ENCODE assay signal across 9 cellular contexts in the genomic region with DNA sequence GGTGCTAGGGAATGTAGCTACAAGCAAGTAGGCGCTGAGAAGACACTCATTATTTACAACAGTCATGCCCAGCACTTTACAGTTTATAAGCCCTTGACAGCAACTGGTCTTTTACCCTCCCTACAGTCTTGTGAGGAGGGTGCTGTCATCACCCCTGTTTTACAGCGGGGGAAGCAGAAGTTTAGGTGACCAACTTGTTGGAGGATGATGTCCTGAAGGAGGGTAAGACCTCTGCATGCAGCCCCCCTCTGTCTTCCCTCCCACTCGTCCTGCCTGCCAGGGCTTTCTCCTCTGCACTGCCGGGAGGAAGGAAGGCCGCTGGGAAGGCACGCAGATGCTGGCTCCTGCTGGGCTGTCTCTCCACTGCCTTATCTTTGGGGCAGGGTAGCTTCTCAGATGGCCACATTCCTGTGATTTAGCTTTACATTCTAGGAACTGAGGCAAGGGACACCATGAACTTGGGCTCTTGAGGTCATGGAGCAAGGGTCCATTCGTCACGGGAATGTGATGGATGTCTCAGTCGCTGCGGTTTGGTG. TPM values are rescaled to one million over a fixed set of nuclear protein-coding genes. Genes with fewer than 3 reads are reported as not detected.
DNase-seq lines count a peak whose midpoint lies in the region; ATAC-seq and TF ChIP-seq lines count a peak whose summit lies in the region.
"Had no signal": no experiment of that assay in that cellular context is flagged by ENCODE, and none has a peak within 500 bp of the region (broad histone marks: within the 10 kb centered on the region; RNA-seq: fewer than 3 reads in every experiment).

No MANE protein-coding gene starts in this region.

- H3K27me3 Mint-ChIP-seq in activated CD4-positive, alpha-beta T cell treated with anti-CD3 and anti-CD28 coated beads, Interleukin-2, amount 10 ng/mL, durations not matched to agents 24 days and 14 days, result peaks cover 33% of the 10 kb centered on the region

- 34 to 54% methylated on average over 10 of the region's 10 CpGs for whole genome bisulfite sequencing in lung, 2 donors
- WGBS in transverse colon (ENCODE audit: low coverage in 1 of 2), 2 donors, result 57 to 83% methylated on average over 1 to 10 of the region's 10 CpGs

- in situ Hi-C loops in transverse colon (cut with MboI; ENCODE audit: low pct_ligation_motif_present in 1 of 4, low pct_unique_long_range_greater_than_20kb in 1 of 4, low sequenced_read_pairs in 3 of 4), result loop anchor here in 1 of 4 donors (10.0 kb wide), 1 partner anchor 119 kb away; no protein-coding TSS in a partner anchor
- in situ Hi-C loops in G401 (cut with HindIII; ENCODE audit: low sequenced_read_pairs), result no loop called here

- no peak for TF ChIP-seq CTCF in dorsolateral prefrontal cortex (IDR thresholded peaks at IDR 0.05 in 54 of 56, conservative IDR thresholded peaks at IDR 0.05 in 2 of 56; ENCODE audit: low read depth in 1 of 56, partially characterized antibody in 56 of 56)
- no peak for TF ChIP-seq CTCF in lung (IDR thresholded peaks at IDR 0.05; ENCODE audit: control extremely low read depth, extremely low read depth)
- no peak for TF ChIP-seq CTCF in transverse colon (IDR thresholded peaks at IDR 0.05)

- no peak overlapping the region for H3K27ac Mint-ChIP-seq in activated CD4-positive, alpha-beta T cell treated with anti-CD3 and anti-CD28 coated beads, Interleukin-2, amount 10 ng/mL, durations not matched to agents 24 days and 14 days

- peaks cover 17% of the 10 kb centered on the region for H3K36me3 Mint-ChIP-seq in activated CD4-positive, alpha-beta T cell treated with anti-CD3 and anti-CD28 coated beads, Interleukin-2, amount 10 ng/mL, durations not matched to agents 24 days and 14 days (ENCODE audit: low read depth)

- no peak for TF ChIP-seq EP300 in transverse colon (IDR thresholded peaks at IDR 0.05; ENCODE audit: low read depth)

- DNase-seq in activated CD4-positive, alpha-beta T cell treated with anti-CD3 and anti-CD28 coated beads, Interleukin-2, amount 10 ng/mL, durations not matched to agents 24 days and 14 days, result no peak
- no peak for DNase-seq in activated CD4-positive, alpha-beta T cell treated with anti-CD3 and anti-CD28 coated beads for 48 hours
- no peak for DNase-seq in dorsolateral prefrontal cortex
- DNase-seq in lung (ENCODE audit: low spot score), result no peak
- DNase-seq in transverse colon, result no peak
- no peak for DNase-seq in G401 (ENCODE audit: low spot score)
- DNase-seq: AML-193 had no signal

- intact Hi-C loops in activated CD4-positive, alpha-beta T cell treated with anti-CD3 and anti-CD28 coated beads, Interleukin-2, amount 10 ng/mL, durations not matched to agents 24 days and 14 days (cut with micrococcal nuclease), result no loop called here
- intact Hi-C loops in dorsolateral prefrontal cortex (cut with DNase I) (no loop called here), transverse colon (cut with DNase I; ENCODE audit: low total_unique reads) (loop anchor here (5.0 to 10.0 kb wide), 2 partner anchors 81 to 259 kb away; no protein-coding TSS in a partner anchor)

- H3K27me3 ChIP-seq in dorsolateral prefrontal cortex (peaks cover 0 to 13% (median 0%) of the 10 kb centered on the region in 45 donors), lung (ENCODE audit: control insufficient read depth, insufficient read depth) (no peaks in the 10 kb centered on the region), transverse colon (no peaks in the 10 kb centered on the region)

- ATAC-seq in lung (ENCODE audit: insufficient read depth, low FRiP score) (no peak), GM18517 (IDR thresholded peaks at IDR 0.05; ENCODE audit: unreplicated experiment) (no peak), HG03280 (IDR thresholded peaks at IDR 0.05; ENCODE audit: unreplicated experiment) (no peak)

- peak overlapping the region in 14 of 59 donors; percentile 4 to 74 (median 48) for H3K27ac ChIP-seq in dorsolateral prefrontal cortex
- peak overlapping the region; percentile 75 to 95 for H3K27ac ChIP-seq in lung (ENCODE audit: low read depth in 1 of 2, low read length in 1 of 2)
- H3K27ac ChIP-seq in transverse colon, result peak overlapping the region; percentile 88 to 93 (median 92)

- peaks cover 2 to 26% of the 10 kb centered on the region in 2 donors for H3K4me1 ChIP-seq in lung (ENCODE audit: control insufficient read depth in 2 of 2, insufficient read depth in 2 of 2, low read length in 2 of 2)
- H3K4me1 ChIP-seq in transverse colon, result peaks cover 0 to 6% (median 3%) of the 10 kb centered on the region in 4 donors

- peak overlapping the region; percentile 72 for H3K4me3 Mint-ChIP-seq in activated CD4-positive, alpha-beta T cell treated with anti-CD3 and anti-CD28 coated beads, Interleukin-2, amount 10 ng/mL, durations not matched to agents 24 days and 14 days

- H3K36me3 ChIP-seq in lung (ENCODE audit: control insufficient read depth in 2 of 2, insufficient read depth in 2 of 2, low read length in 2 of 2) (peaks cover 7 to 10% of the 10 kb centered on the region in 2 donors), transverse colon (no peaks in the 10 kb centered on the region)

- H3K9me3 ChIP-seq in lung (ENCODE audit: control insufficient read depth in 2 of 2, insufficient read depth in 1 of 2, low read length in 1 of 2) (peaks cover 8 to 26% of the 10 kb centered on the region in 2 donors), transverse colon (peaks cover 0 to 8% of the 10 kb centered on the region in 2 donors)

- H3K4me1 Mint-ChIP-seq in activated CD4-positive, alpha-beta T cell treated with anti-CD3 and anti-CD28 coated beads, Interleukin-2, amount 10 ng/mL, durations not matched to agents 24 days and 14 days, result peaks cover 19% of the 10 kb centered on the region

- peaks cover 30% of the 10 kb centered on the region for H3K9me3 Mint-ChIP-seq in activated CD4-positive, alpha-beta T cell treated with anti-CD3 and anti-CD28 coated beads, Interleukin-2, amount 10 ng/mL, durations not matched to agents 24 days and 14 days

- TF ChIP-seq POLR2A in transverse colon (IDR thresholded peaks at IDR 0.05), result no peak

- H3K4me3 ChIP-seq in dorsolateral prefrontal cortex (peak overlapping the region in 46 of 59 donors; percentile 9 to 74 (median 61)), lung (peak overlapping the region; percentile 67), transverse colon (peak overlapping the region; percentile 5 to 71 (median 54))

RNA-seq across cellular contexts. Expression of a gene that starts 1.0 kb away (rescaled TPM):
- 1.7 and 2.2 TPM in 2 replicates for total RNA-seq in activated CD4-positive, alpha-beta T cell treated with anti-CD3 and anti-CD28 coated beads, Interleukin-2, amount 10 ng/mL, durations not matched to agents 24 days and 14 days
- total RNA-seq in dorsolateral prefrontal cortex (10 to 100 TPM in 29 of 120 experiments, 1 to 10 TPM in 91; 1.9 to 31.0 (median 6.1) TPM), lung (100 to 1,000 TPM; 111 to 163 TPM), transverse colon (10 to 100 TPM; 20.2 to 58.0 (median 36.2) TPM)
- 100 to 1,000 TPM in 1 of 2 donors, 10 to 100 TPM in 1; 97.0 to 182 TPM for polyA plus RNA-seq in lung
- total RNA-seq in G401 (2014; rRNA removed; shearing (Covaris generic)), result not detected in 2 replicates

RNA-seq across cellular contexts. Expression of a gene that starts 43.3 kb away (rescaled TPM):
- total RNA-seq in activated CD4-positive, alpha-beta T cell treated with anti-CD3 and anti-CD28 coated beads, Interleukin-2, amount 10 ng/mL, durations not matched to agents 24 days and 14 days, result 0.09 and 0.12 TPM in 2 replicates
- total RNA-seq in dorsolateral prefrontal cortex, result 1 to 10 TPM in 110 of 120 experiments, under 1 TPM in 10; 0.53 to 6.7 (median 2.2) TPM
- 1 to 10 TPM in 1 of 2 donors, under 1 TPM in 1; 0.63 to 1.3 TPM for total RNA-seq in lung
- 1 to 10 TPM in 1 of 2 donors, under 1 TPM in 1; 0.35 to 1.0 TPM for polyA plus RNA-seq in lung
- total RNA-seq in transverse colon, result 1 to 10 TPM in 2 of 4 donors, not detected in 2; 1.5 to 1.9 TPM
- not detected in 2 replicates for total RNA-seq in G401 (2014; rRNA removed; shearing (Covaris generic))
